ENCODE assay signal across 8 cellular contexts in genomic region chr17:59844884-59845594, GRCh38. TPM values are rescaled to one million over a fixed set of nuclear protein-coding genes. Genes with fewer than 3 reads are reported as not detected.
DNase-seq lines count a peak whose midpoint lies in the region; ATAC-seq and TF ChIP-seq lines count a peak whose summit lies in the region.

No MANE protein-coding gene starts in this region.

- H3K9ac ChIP-seq in Loucy (ENCODE audit: low read depth, low read length, poor library complexity, severe bottlenecking): peak overlapping the region; percentile 32

- H3K4me2 ChIP-seq in Loucy (ENCODE audit: low read depth, low read length, poor library complexity, severe bottlenecking): no peak overlapping the region

- H3K4me3 Mint-ChIP-seq in CD4-positive, alpha-beta T cell: peak overlapping the region; percentile 65
- peak overlapping the region in 2 of 5 experiments; percentile 37 to 74 for H3K4me3 Mint-ChIP-seq in brain

- H3K4me1 Mint-ChIP-seq in CD4-positive, alpha-beta T cell (ENCODE audit: low read depth): peaks cover 77% of the 10 kb centered on the region
- peaks cover 58% of the 10 kb centered on the region for H3K4me1 Mint-ChIP-seq in brain

- H3F3A ChIP-seq in Loucy (ENCODE audit: low read depth): peaks cover 3% of the 10 kb centered on the region; the same call in 1 of the 2 replicates

- no peak overlapping the region for H2AFZ ChIP-seq in Loucy (ENCODE audit: low read length)

- H3K36me3 Mint-ChIP-seq in CD4-positive, alpha-beta T cell (ENCODE audit: low read depth): peaks cover 19% of the 10 kb centered on the region
- peaks cover 32% of the 10 kb centered on the region for H3K36me3 Mint-ChIP-seq in brain

- peaks cover 4% of the 10 kb centered on the region for H3K36me3 ChIP-seq in Loucy (ENCODE audit: insufficient read depth, low read length)

- TF ChIP-seq CTCF in CD4-positive, alpha-beta T cell (IDR thresholded peaks at IDR 0.05): no peak
- TF ChIP-seq CTCF in Loucy (conservative IDR thresholded peaks at IDR 0.05; ENCODE audit: low read length) (no peak), brain (conservative IDR thresholded peaks at IDR 0.05) (no peak)

- no peak overlapping the region for H3K4me3 ChIP-seq in Loucy (ENCODE audit: low read length, poor library complexity, severe bottlenecking)

- H3K27ac ChIP-seq in CD4-positive, alpha-beta T cell (ENCODE audit: low read depth, low read length): no peak overlapping the region

- H4K20me1 ChIP-seq in Loucy (ENCODE audit: insufficient read depth, low read length, poor library complexity, severe bottlenecking): peaks cover 11% of the 10 kb centered on the region

- ATAC-seq in CD4-positive, alpha-beta T cell (ENCODE audit: poor library complexity): no peak
- ATAC-seq in HG03097 (IDR thresholded peaks at IDR 0.05; ENCODE audit: low FRiP score, unreplicated experiment): no peak
- no peak for ATAC-seq in GM19397 (IDR thresholded peaks at IDR 0.05; ENCODE audit: unreplicated experiment)

- no peaks in the 10 kb centered on the region for H3K9me2 ChIP-seq in Loucy (replicated peaks; ENCODE audit: low read depth, low read length)

- H3K9me3 Mint-ChIP-seq in CD4-positive, alpha-beta T cell: no peaks in the 10 kb centered on the region
- H3K9me3 Mint-ChIP-seq in brain: no peaks in the 10 kb centered on the region

- H3K27ac Mint-ChIP-seq in CD4-positive, alpha-beta T cell: peak overlapping the region; percentile 86
- peak overlapping the region in 3 of 5 experiments; percentile 74 to 92 (median 87) for H3K27ac Mint-ChIP-seq in brain

- DNase-seq in CD4-positive, alpha-beta T cell: no peak
- DNase-seq in myocyte (ENCODE audit: low read depth): peak; percentile 76
- DNase-seq in occipital lobe (lab: John Stamatoyannopoulos, UW): no peak
- no peak for DNase-seq in head of caudate nucleus

- POLR2A ChIA-PET in CD4-positive, alpha-beta T cell (lab: Charles Lee): interaction anchor here (0.7 to 3.0 kb wide), 6 partner anchors 14 to 62 kb away, joined by 3 to 9 read pairs (median 4); partner anchors contain the start of gene TUBD1

- H3K9me3 ChIP-seq in CD4-positive, alpha-beta T cell (ENCODE audit: control insufficient read depth, low read length): no peaks in the 10 kb centered on the region
- no peaks in the 10 kb centered on the region for H3K9me3 ChIP-seq in Loucy (ENCODE audit: insufficient read depth, low read depth, low read length)

- CTCF ChIA-PET in CD4-positive, alpha-beta T cell (lab: Charles Lee): no interaction called here

- no peaks in the 10 kb centered on the region for H3K27me3 ChIP-seq in CD4-positive, alpha-beta T cell (ENCODE audit: control insufficient read depth, insufficient read depth, low read length)
- H3K27me3 ChIP-seq in Loucy (ENCODE audit: insufficient read depth, low read length, poor library complexity, severe bottlenecking): no peaks in the 10 kb centered on the region

- H3K4me1 ChIP-seq in Loucy (ENCODE audit: insufficient read depth, low read length, poor library complexity, severe bottlenecking): peaks cover 27% of the 10 kb centered on the region

- no peaks in the 10 kb centered on the region for H3K27me3 Mint-ChIP-seq in CD4-positive, alpha-beta T cell
- peaks cover 4% of the 10 kb centered on the region for H3K27me3 Mint-ChIP-seq in brain

- H3K79me2 ChIP-seq in Loucy (ENCODE audit: insufficient read depth, low read length): peaks cover 22% of the 10 kb centered on the region

- intact Hi-C loops in CD4-positive, alpha-beta T cell (cut with DNase I, micrococcal nuclease): no loop called here
- intact Hi-C loops in head of caudate nucleus (cut with DNase I): no loop called here

RNA-seq across cellular contexts. Expression of gene TUBD1, which starts 47.7 kb away (rescaled TPM):
- 1 to 10 TPM; 7.3 to 9.4 TPM for total RNA-seq in CD4-positive, alpha-beta T cell
- polyA plus RNA-seq in brain (ENCODE audit: insufficient read depth, low read depth, low replicate concordance): 5.7 TPM
- 2.3 and 5.9 TPM in 2 replicates for total RNA-seq in myocyte
- polyA plus RNA-seq in myocyte (2012): 4.3 TPM
- 9.8 TPM for total RNA-seq in occipital lobe

RNA-seq across cellular contexts. Expression of gene RPS6KB1, which starts 47.9 kb away (rescaled TPM):
- total RNA-seq in CD4-positive, alpha-beta T cell: 100 to 1,000 TPM; 129 to 135 TPM
- 3.3 TPM for polyA plus RNA-seq in brain (ENCODE audit: insufficient read depth, low read depth, low replicate concordance)
- 24.8 and 26.2 TPM in 2 replicates for total RNA-seq in myocyte
- 11.6 TPM for polyA plus RNA-seq in myocyte (2012)
- 50.1 TPM for total RNA-seq in occipital lobe
